16 cellular contexts compared by ENCODE assay signal in the genomic region with DNA sequence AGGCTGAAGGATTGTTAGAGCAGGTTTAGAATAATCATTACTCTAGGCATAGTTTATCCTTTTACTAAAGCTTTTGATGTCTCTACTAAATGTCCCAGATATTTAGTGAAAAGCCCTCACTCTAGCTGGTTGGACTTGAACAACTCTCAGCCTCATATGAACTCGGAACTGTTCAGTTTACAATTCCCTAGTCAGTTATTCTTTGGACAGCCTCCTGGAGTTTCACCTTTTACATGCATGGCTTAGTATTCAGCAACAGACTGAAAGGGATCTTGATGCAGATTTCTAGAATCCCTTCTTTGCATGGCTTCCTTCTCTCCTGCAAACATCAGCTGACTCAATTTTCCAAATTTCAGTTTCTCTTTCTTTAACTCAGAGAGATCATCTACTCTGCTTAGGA.
DNase-seq lines count a peak whose midpoint lies in the region; ATAC-seq, FAIRE-seq and TF ChIP-seq lines count a peak whose summit lies in the region.
"Had no signal": no experiment of that assay in that cellular context is flagged by ENCODE, and none has a peak within 500 bp of the region (broad histone marks: within the 10 kb centered on the region; RNA-seq: fewer than 3 reads in every experiment).

No MANE protein-coding gene starts in this region.

- H3K4me3 ChIP-seq in adipocyte (ENCODE audit: low read length) (peak overlapping the region; percentile 17), HepG2 (replicated peaks in 1 of 3; ENCODE audit: insufficient read depth in 1 of 3, low read depth in 2 of 3, low read length in 3 of 3) (no peak overlapping the region), parathyroid adenoma (ENCODE audit: low read depth, low read length) (no peak overlapping the region), SJCRH30 (no peak overlapping the region)

- TF ChIP-seq EP300 in HepG2 (IDR thresholded peaks at IDR 0.05; ENCODE audit: low read depth in 2 of 2, low read length in 2 of 2) (no peak), HepG2 (CRISPR knock-in tag; IDR thresholded peaks at IDR 0.05; ENCODE audit: borderline replicate concordance) (no peak)

- no peak for TF ChIP-seq POLR2A in HepG2 (IDR thresholded peaks at IDR 0.05; ENCODE audit: insufficient read depth in 1 of 2, low read depth in 2 of 2, low read length in 2 of 2)

- H4K20me1 ChIP-seq in HepG2 (ENCODE audit: insufficient read depth, low read length), result no peaks in the 10 kb centered on the region

- peak overlapping the region; percentile 29 for H3K9ac ChIP-seq in adipocyte (ENCODE audit: low read length)
- no peak overlapping the region for H3K9ac ChIP-seq in HepG2 (ENCODE audit: insufficient read depth, low read depth, low read length)
- no peak overlapping the region for H3K9ac ChIP-seq in parathyroid adenoma

- CTCF ChIA-PET in HepG2 (lab: Yijun Ruan, JAX; ENCODE audit: low intra/inter-chr PET ratio, low total read pairs), result no interaction called here

- no peaks in the 10 kb centered on the region for H3K36me3 ChIP-seq in adipocyte (ENCODE audit: control insufficient read depth, insufficient read depth, low read length, severe bottlenecking)
- H3K36me3 ChIP-seq in HepG2 (replicated peaks in 1 of 2; ENCODE audit: control insufficient read depth in 1 of 2, insufficient read depth in 2 of 2, low read length in 2 of 2), result no peaks in the 10 kb centered on the region
- H3K36me3 ChIP-seq in parathyroid adenoma (ENCODE audit: control insufficient read depth, insufficient read depth, low read length), result no peaks in the 10 kb centered on the region
- no peaks in the 10 kb centered on the region for H3K36me3 ChIP-seq in SJCRH30
- H3K36me3 ChIP-seq: BE2C had no signal

- 11% methylated on average over 1 of the region's 1 CpG for WGBS in HepG2 (ENCODE audit: low lambda C conversion rate)

- H2AFZ ChIP-seq in HepG2 (ENCODE audit: low read length) (peak overlapping the region; percentile 69), parathyroid adenoma (peak overlapping the region; percentile 73)

- peak; percentile 64 for ATAC-seq in HepG2
- no peak for ATAC-seq in HG03045 (IDR thresholded peaks at IDR 0.05; ENCODE audit: unreplicated experiment)
- ATAC-seq in HG03520 (IDR thresholded peaks at IDR 0.05; ENCODE audit: unreplicated experiment), result no peak

- in situ Hi-C loops in HepG2 (cut with HindIII; ENCODE audit: extremely low pct_ligation_motif_present, low pct_unique_long_range_greater_than_20kb), result no loop called here

- H3K4me1 ChIP-seq in adipocyte (ENCODE audit: control insufficient read depth, insufficient read depth, low read length) (peaks cover 10% of the 10 kb centered on the region), HepG2 (ENCODE audit: insufficient read depth, low read length) (peaks cover 25% of the 10 kb centered on the region), parathyroid adenoma (peaks cover 15% of the 10 kb centered on the region), SJCRH30 (no peaks in the 10 kb centered on the region)
- H3K4me1 ChIP-seq: BE2C had no signal

- H3K79me2 ChIP-seq in HepG2 (ENCODE audit: insufficient read depth, low read length) (no peaks in the 10 kb centered on the region), parathyroid adenoma (no peaks in the 10 kb centered on the region)

- FAIRE-seq in D721Med (lab: Jason Lieb, UNC) (peak; percentile 25), HepG2 (lab: Jason Lieb, UNC) (no peak)

- peaks cover 7% of the 10 kb centered on the region for H3K9me3 ChIP-seq in adipocyte (ENCODE audit: control insufficient read depth, low read length)
- H3K9me3 ChIP-seq in HepG2 (ENCODE audit: low read length), result peaks cover 18% of the 10 kb centered on the region; the same call in 1 of the 2 replicates
- H3K9me3 ChIP-seq in parathyroid adenoma (ENCODE audit: control insufficient read depth, low read length), result no peaks in the 10 kb centered on the region
- no peaks in the 10 kb centered on the region; the same call in 1 of the 2 replicates for H3K9me3 ChIP-seq in SJCRH30 (replicated peaks)
- H3K9me3 ChIP-seq: BE2C had no signal

- no peak for TF ChIP-seq RAD21 in HepG2 (CRISPR knock-in tag; IDR thresholded peaks at IDR 0.05)

- no peak for DNase-seq in D721Med (ENCODE audit: insufficient read length, low spot score)
- no peak for DNase-seq in adipocyte (ENCODE audit: low read depth)
- DNase-seq in HepG2 (ENCODE audit: low spot score), result no peak
- DNase-seq in SJCRH30, result no peak
- DNase-seq in NCI-H1092 (lab: John Stamatoyannopoulos, UW), result no peak
- DNase-seq: 8988T; BE2C; CD4-positive, alpha-beta T cell; DMS79; KBM-7; NCI-H1092 treated with DMSO at 0.1 percent for 48 hours; NCI-H510A treated with DMSO at 0.1 percent for 48 hours; SHP77 treated with DMSO at 0.1 percent for 48 hours had no signal

- POLR2A ChIA-PET in HepG2 (lab: Yijun Ruan, JAX), result no interaction called here

- H3K4me2 ChIP-seq in HepG2 (ENCODE audit: low read depth, low read length), result peak overlapping the region; percentile 27; the same call in 1 of the 2 replicates
- H3K4me2 ChIP-seq in parathyroid adenoma (ENCODE audit: low read length), result peak overlapping the region; percentile 10

- H3K27ac ChIP-seq in HepG2 (ENCODE audit: extremely low read length, insufficient read depth, low read length), result no peak overlapping the region
- no peak overlapping the region for H3K27ac ChIP-seq in parathyroid adenoma
- no peak overlapping the region for H3K27ac ChIP-seq in SJCRH30

- H3K27me3 ChIP-seq in adipocyte (replicated peaks; ENCODE audit: control insufficient read depth, insufficient read depth, low read length) (no peaks in the 10 kb centered on the region), HepG2 (ENCODE audit: control insufficient read depth in 1 of 2, insufficient read depth in 2 of 2, low read length in 2 of 2) (0 out of 5 replicates have a peak, but pooled peaks cover 0 to 2% of the 10 kb centered on the region in 2 experiments), parathyroid adenoma (ENCODE audit: control insufficient read depth, insufficient read depth, low read length) (no peaks in the 10 kb centered on the region), SJCRH30 (no peaks in the 10 kb centered on the region)
- H3K27me3 ChIP-seq: BE2C had no signal

- no TSS peak for BruUV-seq in HepG2 (replicated peaks; lab: Mats Ljungman, UMichigan)

- intact Hi-C loops in HepG2 (cut with micrococcal nuclease; ENCODE audit: unreplicated experiment), result no loop called here

- TF ChIP-seq CTCF in D721Med (IDR thresholded peaks at IDR 0.05; ENCODE audit: insufficient read depth, missing control alignments) (no peak), HepG2 (CRISPR knock-in tag; IDR thresholded peaks at IDR 0.05) (no peak), parathyroid adenoma (IDR thresholded peaks at IDR 0.05) (no peak)

TF ChIP-seq in HepG2, 621 proteins besides CTCF, POLR2A, EP300 and RAD21 (continues in another document):
- TF ChIP-seq ZNF230 (CRISPR knock-in tag; IDR thresholded peaks at IDR 0.05) (no peak), THAP11 (CRISPR knock-in tag; IDR thresholded peaks at IDR 0.05) (no peak), ZNF138 (CRISPR knock-in tag; IDR thresholded peaks at IDR 0.05; ENCODE audit: low read depth) (no peak), FOXA3 (CRISPR knock-in tag; IDR thresholded peaks at IDR 0.05) (no peak), TEAD3 (CRISPR knock-in tag; optimal IDR thresholded peaks at IDR 0.05; ENCODE audit: borderline replicate concordance) (no peak), NFIB (CRISPR knock-in tag; IDR thresholded peaks at IDR 0.05; ENCODE audit: borderline replicate concordance) (no peak), ZNF530 (CRISPR knock-in tag; IDR thresholded peaks at IDR 0.05; ENCODE audit: low read depth) (no peak), PAF1 (CRISPR knock-in tag; IDR thresholded peaks at IDR 0.05) (no peak), ATF7 (IDR thresholded peaks at IDR 0.05) (no peak), ATF7 (CRISPR knock-in tag; IDR thresholded peaks at IDR 0.05) (no peak), PAWR (CRISPR knock-in tag; IDR thresholded peaks at IDR 0.05; ENCODE audit: borderline replicate concordance) (no peak), SRSF9 (IDR thresholded peaks at IDR 0.05; ENCODE audit: borderline replicate concordance, insufficient read depth, low read depth, low read length, poor library complexity, severe bottlenecking) (no peak), ZNF839 (CRISPR knock-in tag; IDR thresholded peaks at IDR 0.05; ENCODE audit: borderline replicate concordance) (no peak)
- TF ChIP-seq, protein P1, sequence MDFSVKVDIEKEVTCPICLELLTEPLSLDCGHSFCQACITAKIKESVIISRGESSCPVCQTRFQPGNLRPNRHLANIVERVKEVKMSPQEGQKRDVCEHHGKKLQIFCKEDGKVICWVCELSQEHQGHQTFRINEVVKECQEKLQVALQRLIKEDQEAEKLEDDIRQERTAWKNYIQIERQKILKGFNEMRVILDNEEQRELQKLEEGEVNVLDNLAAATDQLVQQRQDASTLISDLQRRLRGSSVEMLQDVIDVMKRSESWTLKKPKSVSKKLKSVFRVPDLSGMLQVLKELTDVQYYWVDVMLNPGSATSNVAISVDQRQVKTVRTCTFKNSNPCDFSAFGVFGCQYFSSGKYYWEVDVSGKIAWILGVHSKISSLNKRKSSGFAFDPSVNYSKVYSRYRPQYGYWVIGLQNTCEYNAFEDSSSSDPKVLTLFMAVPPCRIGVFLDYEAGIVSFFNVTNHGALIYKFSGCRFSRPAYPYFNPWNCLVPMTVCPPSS (IDR thresholded peaks at IDR 0.05), result no peak
- TF ChIP-seq, protein P2, sequence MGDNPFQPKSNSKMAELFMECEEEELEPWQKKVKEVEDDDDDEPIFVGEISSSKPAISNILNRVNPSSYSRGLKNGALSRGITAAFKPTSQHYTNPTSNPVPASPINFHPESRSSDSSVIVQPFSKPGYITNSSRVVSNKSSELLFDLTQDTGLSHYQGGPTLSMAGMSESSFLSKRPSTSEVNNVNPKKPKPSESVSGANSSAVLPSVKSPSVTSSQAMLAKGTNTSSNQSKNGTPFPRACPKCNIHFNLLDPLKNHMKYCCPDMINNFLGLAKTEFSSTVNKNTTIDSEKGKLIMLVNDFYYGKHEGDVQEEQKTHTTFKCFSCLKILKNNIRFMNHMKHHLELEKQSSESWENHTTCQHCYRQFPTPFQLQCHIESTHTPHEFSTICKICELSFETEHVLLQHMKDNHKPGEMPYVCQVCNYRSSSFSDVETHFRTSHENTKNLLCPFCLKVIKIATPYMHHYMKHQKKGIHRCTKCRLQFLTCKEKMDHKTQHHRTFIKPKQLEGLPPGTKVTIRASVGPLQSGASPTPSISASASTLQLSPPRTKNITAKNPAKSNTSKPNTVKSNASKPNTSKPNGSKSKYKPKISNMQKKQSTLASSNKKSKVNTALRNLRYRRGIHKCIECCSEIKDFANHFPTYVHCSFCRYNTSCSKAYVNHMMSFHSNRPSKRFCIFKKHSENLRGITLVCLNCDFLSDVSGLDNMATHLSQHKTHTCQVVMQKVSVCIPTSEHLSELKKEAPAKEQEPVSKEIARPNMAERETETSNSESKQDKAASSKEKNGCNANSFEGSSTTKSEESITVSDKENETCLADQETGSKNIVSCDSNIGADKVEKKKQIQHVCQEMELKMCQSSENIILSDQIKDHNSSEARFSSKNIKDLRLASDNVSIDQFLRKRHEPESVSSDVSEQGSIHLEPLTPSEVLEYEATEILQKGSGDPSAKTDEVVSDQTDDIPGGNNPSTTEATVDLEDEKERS (CRISPR knock-in tag; IDR thresholded peaks at IDR 0.05), result no peak
